Comparison of ENCODE assay signal across 8 cellular contexts in genomic region chr7:76359987-76360641, GRCh38. TPM values are rescaled to one million over a fixed set of nuclear protein-coding genes. Genes with fewer than 3 reads are reported as not detected.
DNase-seq lines count a peak whose midpoint lies in the region; ATAC-seq and TF ChIP-seq lines count a peak whose summit lies in the region.
"Not testable (repeated sequence)": the region's sequence is repeated elsewhere in the genome, so short reads cannot be mapped to it uniquely, and the experiment has no call there.

No MANE protein-coding gene starts in this region.

- H3K36me3 Mint-ChIP-seq in activated CD4-positive, alpha-beta memory T cell treated with anti-CD3 and anti-CD28 coated beads for 36 hours, result peaks cover 25% of the 10 kb centered on the region

- not testable (repeated sequence) for TF ChIP-seq POLR2A in prostate gland (IDR thresholded peaks at IDR 0.05)

- not testable (repeated sequence) for H3K14ac ChIP-seq in mesenchymal stem cell (ENCODE audit: low read length in 2 of 2)

- not testable (repeated sequence) for TF ChIP-seq CTCF in GM12864 (IDR thresholded peaks at IDR 0.05; ENCODE audit: low read depth, low read length, missing control alignments); brain microvascular endothelial cell (IDR thresholded peaks at IDR 0.05; ENCODE audit: low read depth, low read length, missing control alignments); prostate gland (IDR thresholded peaks at IDR 0.05); upper lobe of right lung (IDR thresholded peaks at IDR 0.05)

- H2BK12ac ChIP-seq in mesenchymal stem cell (ENCODE audit: low read length in 2 of 2), result peak overlapping the region in 1 of 2 experiments; percentile 94

- peak overlapping the region; percentile 21 to 90 for H3K4ac ChIP-seq in mesenchymal stem cell (ENCODE audit: low read depth in 1 of 2, low read length in 2 of 2)

- H4K91ac ChIP-seq in mesenchymal stem cell (ENCODE audit: low read length), result peak overlapping the region; percentile 97

- peak overlapping the region; percentile 90 for H4K8ac ChIP-seq in mesenchymal stem cell (ENCODE audit: low read length)

- not testable (repeated sequence) for H3K4me1 ChIP-seq in NT2/D1 (ENCODE audit: insufficient read depth, insufficient read length); prostate gland (replicated peaks)
- H3K4me1 ChIP-seq in mesenchymal stem cell (ENCODE audit: control insufficient read depth, insufficient read depth, low read depth, low read length), result peaks cover 12% of the 10 kb centered on the region
- peaks cover 41% of the 10 kb centered on the region for H3K4me1 ChIP-seq in upper lobe of right lung

- peaks cover 42% of the 10 kb centered on the region for H3K4me1 Mint-ChIP-seq in activated CD4-positive, alpha-beta memory T cell treated with anti-CD3 and anti-CD28 coated beads for 36 hours (ENCODE audit: low read depth)

- DNase-seq in GM12864 (ENCODE audit: low read depth); NT2/D1 (ENCODE audit: low read depth, low spot score); activated CD4-positive, alpha-beta memory T cell treated with anti-CD3 and anti-CD28 coated beads for 36 hours; brain microvascular endothelial cell; prostate gland (ENCODE audit: low spot score): not testable (repeated sequence)
- DNase-seq in fibroblast of gingiva (ENCODE audit: low read depth) (peak; percentile 33), mesenchymal stem cell (peak; percentile 52), upper lobe of right lung (peak; percentile 80)

- POLR2A ChIA-PET in activated CD4-positive, alpha-beta memory T cell treated with anti-CD3 and anti-CD28 coated beads for 36 hours (lab: Charles Lee), result interaction anchor here (1.6 to 3.8 kb wide), 3 partner anchors 9 to 42 kb away, joined by 3 to 44 read pairs (median 6); no protein-coding TSS in a partner anchor

- not testable (repeated sequence) for H3K4me2 ChIP-seq in mesenchymal stem cell (ENCODE audit: low read length, poor library complexity, severe bottlenecking)

- not testable (repeated sequence) for H3K23ac ChIP-seq in mesenchymal stem cell (ENCODE audit: low read length in 2 of 2)

- H2AFZ ChIP-seq in mesenchymal stem cell (ENCODE audit: low read depth, low read length), result not testable (repeated sequence)

- ATAC-seq in upper lobe of right lung, result not testable (repeated sequence)

- H2BK5ac ChIP-seq in mesenchymal stem cell (ENCODE audit: low read depth, low read length, poor library complexity, severe bottlenecking), result not testable (repeated sequence)

- peak overlapping the region; percentile 37 for H2AK5ac ChIP-seq in mesenchymal stem cell (ENCODE audit: low read length, severe bottlenecking)

- peak overlapping the region; percentile 88 for H3K4me3 Mint-ChIP-seq in activated CD4-positive, alpha-beta memory T cell treated with anti-CD3 and anti-CD28 coated beads for 36 hours

- H3K79me1 ChIP-seq in mesenchymal stem cell (replicated peaks; ENCODE audit: low read length, poor library complexity, severe bottlenecking), result not testable (repeated sequence)

- not testable (repeated sequence) for H3K9me3 Mint-ChIP-seq in activated CD4-positive, alpha-beta memory T cell treated with anti-CD3 and anti-CD28 coated beads for 36 hours

- H3K9ac ChIP-seq in NT2/D1 (ENCODE audit: insufficient read length, low read depth) (peak overlapping the region; percentile 75), mesenchymal stem cell (ENCODE audit: low read length) (peak overlapping the region; percentile 96)

- H3K27ac Mint-ChIP-seq in activated CD4-positive, alpha-beta memory T cell treated with anti-CD3 and anti-CD28 coated beads for 36 hours, result peak overlapping the region; percentile 95

- H2BK120ac ChIP-seq in mesenchymal stem cell (ENCODE audit: low read depth, low read length), result peak overlapping the region; percentile 94

- peak overlapping the region; percentile 74 to 98 for H3K18ac ChIP-seq in mesenchymal stem cell (ENCODE audit: low read depth in 1 of 2, low read length in 2 of 2)

- intact Hi-C loops in activated CD4-positive, alpha-beta memory T cell treated with anti-CD3 and anti-CD28 coated beads for 36 hours (cut with micrococcal nuclease), result loop anchor here (1.0 kb wide), 6 partner anchors 17 to 312 kb away; partner anchors contain the start of gene MDH2
- intact Hi-C loops in prostate gland (cut with DNase I), result loop anchor here (5.0 kb wide), 2 partner anchors 43 to 68 kb away; no protein-coding TSS in a partner anchor
- intact Hi-C loops in upper lobe of right lung (cut with DNase I), result not testable (repeated sequence)

- H3K27me3 ChIP-seq in NT2/D1 (ENCODE audit: insufficient read depth, insufficient read length); brain microvascular endothelial cell (replicated peaks); mesenchymal stem cell (ENCODE audit: control insufficient read depth in 1 of 2, insufficient read depth in 1 of 2, low read length in 2 of 2); prostate gland (replicated peaks; ENCODE audit: insufficient read depth); upper lobe of right lung: not testable (repeated sequence)

- CTCF ChIA-PET in activated CD4-positive, alpha-beta memory T cell treated with anti-CD3 and anti-CD28 coated beads for 36 hours (lab: Charles Lee), result interaction anchor here (0.8 to 2.1 kb wide), 6 partner anchors 9 to 194 kb away, joined by 3 to 11 read pairs (median 4); no protein-coding TSS in a partner anchor

- WGBS in mesenchymal stem cell, result 87% methylated on average over 16 of the region's 17 CpGs
- whole genome bisulfite sequencing in prostate gland, result 71% methylated on average over 17 of the region's 17 CpGs

- H3K4me3 ChIP-seq in GM12864 (ENCODE audit: low read depth, low read length) (peak overlapping the region; percentile 89; the same call in 1 of the 2 replicates), mesenchymal stem cell (ENCODE audit: insufficient read depth in 1 of 2, low read depth in 1 of 2, low read length in 2 of 2) (peak overlapping the region in 1 of 2 experiments; percentile 89), upper lobe of right lung (peak overlapping the region; percentile 98)
- not testable (repeated sequence) for H3K4me3 ChIP-seq in NT2/D1 (ENCODE audit: insufficient read length, low read depth); brain microvascular endothelial cell (ENCODE audit: low read depth, low read length); prostate gland

- peak overlapping the region; percentile 98 for H3K27ac ChIP-seq in brain microvascular endothelial cell
- peak overlapping the region; percentile 66 for H3K27ac ChIP-seq in mesenchymal stem cell (ENCODE audit: low read length, poor library complexity, severe bottlenecking)
- H3K27ac ChIP-seq in prostate gland, result peak overlapping the region; percentile 99
- peak overlapping the region; percentile 98 for H3K27ac ChIP-seq in upper lobe of right lung

- peaks cover 29% of the 10 kb centered on the region for H3K36me3 ChIP-seq in NT2/D1 (ENCODE audit: insufficient read depth, insufficient read length, low read length)
- H3K36me3 ChIP-seq in brain microvascular endothelial cell (replicated peaks), result peaks cover 20% of the 10 kb centered on the region
- H3K36me3 ChIP-seq in mesenchymal stem cell (ENCODE audit: control insufficient read depth in 1 of 2, insufficient read depth in 2 of 2, low read depth in 1 of 2, low read length in 2 of 2), result peaks cover 0 to 21% of the 10 kb centered on the region in 2 experiments
- not testable (repeated sequence) for H3K36me3 ChIP-seq in prostate gland, upper lobe of right lung

- peak overlapping the region; percentile 77 for H2BK15ac ChIP-seq in mesenchymal stem cell (ENCODE audit: low read depth, poor library complexity, severe bottlenecking)

- in situ Hi-C loops in brain microvascular endothelial cell (cut with HindIII; ENCODE audit: low pct_ligation_motif_present, low sequenced_read_pairs), result not testable (repeated sequence)

- H3K9me3 ChIP-seq in NT2/D1 (ENCODE audit: insufficient read depth, low read length); mesenchymal stem cell (ENCODE audit: control insufficient read depth, low read length); prostate gland; upper lobe of right lung: not testable (repeated sequence)

- not testable (repeated sequence) for H3K27me3 Mint-ChIP-seq in activated CD4-positive, alpha-beta memory T cell treated with anti-CD3 and anti-CD28 coated beads for 36 hours

RNA-seq across cellular contexts. Expression of gene YWHAG, which starts 1.3 kb away (rescaled TPM):
- total RNA-seq in activated CD4-positive, alpha-beta memory T cell treated with anti-CD3 and anti-CD28 coated beads for 36 hours, result 100 to 1,000 TPM; 127 TPM
- 106 TPM for polyA plus RNA-seq in mesenchymal stem cell (2013, experiment 1 of 2)
- polyA plus RNA-seq in mesenchymal stem cell (2013, experiment 2 of 2), result 107 TPM
- 10 to 100 TPM; 49.1 to 80.2 TPM for total RNA-seq in prostate gland
- total RNA-seq in upper lobe of right lung, result 102 TPM

RNA-seq across cellular contexts. Expression of gene SSC4D, which starts 49.4 kb away (rescaled TPM):
- under 1 TPM; 0.81 to 0.87 TPM for total RNA-seq in activated CD4-positive, alpha-beta memory T cell treated with anti-CD3 and anti-CD28 coated beads for 36 hours
- polyA plus RNA-seq in mesenchymal stem cell (2013, experiment 1 of 2), result 0.46 TPM
- polyA plus RNA-seq in mesenchymal stem cell (2013, experiment 2 of 2), result 0.49 TPM
- total RNA-seq in prostate gland (1 to 10 TPM in 1 of 2 donors, not detected in 1; 1.0 TPM), upper lobe of right lung (1.1 TPM)

RNA-seq across cellular contexts. Expression of gene HSPB1, which starts 57.6 kb away (rescaled TPM):
- 100 to 1,000 TPM; 119 to 127 TPM for total RNA-seq in activated CD4-positive, alpha-beta memory T cell treated with anti-CD3 and anti-CD28 coated beads for 36 hours
- 794 TPM for polyA plus RNA-seq in mesenchymal stem cell (2013, experiment 1 of 2)
- 815 TPM for polyA plus RNA-seq in mesenchymal stem cell (2013, experiment 2 of 2)
- total RNA-seq in prostate gland (100 to 1,000 TPM; 781 to 833 TPM), upper lobe of right lung (494 TPM)
